8 cellular contexts compared by ENCODE assay signal in the genomic region with DNA sequence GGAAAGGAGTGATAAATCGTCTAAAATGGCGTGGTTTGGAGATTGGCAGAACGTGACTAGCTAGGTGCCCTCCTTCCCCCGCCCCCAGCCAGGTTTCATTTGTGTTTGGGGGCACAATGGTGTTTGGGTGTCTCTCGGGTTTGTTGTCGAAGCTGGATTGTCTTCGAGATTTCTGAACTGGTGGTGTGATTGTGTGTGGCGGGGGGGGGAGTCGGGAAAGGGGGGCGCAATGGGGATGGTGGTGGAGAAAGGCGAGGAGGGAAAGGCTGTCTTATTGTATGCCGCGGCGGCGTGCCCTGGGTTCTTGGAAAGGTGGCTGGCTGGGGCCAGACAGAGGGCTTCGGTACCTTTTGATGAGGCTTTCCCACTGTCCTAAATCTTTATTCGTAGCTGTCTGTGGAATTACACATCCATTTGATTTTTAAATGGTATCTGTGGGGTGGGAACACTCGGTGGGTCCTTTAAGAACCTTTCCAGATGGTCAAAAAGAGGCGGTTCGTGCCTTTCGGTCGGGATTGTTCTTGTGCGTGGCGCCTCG. TPM values are rescaled to one million over a fixed set of nuclear protein-coding genes. Genes with fewer than 3 reads are reported as not detected.
DNase-seq lines count a peak whose midpoint lies in the region; ATAC-seq and TF ChIP-seq lines count a peak whose summit lies in the region.

No MANE protein-coding gene starts in this region.

- peak; percentile 48 for DNase-seq in DMS79 (lab: John Stamatoyannopoulos, UW)
- peak; percentile 62 for DNase-seq in HT-29 (ENCODE audit: low spot score)
- peak in 1 of 2 experiments; percentile 51 for DNase-seq in SJSA1 (ENCODE audit: low read depth in 1 of 2, low spot score in 2 of 2)
- peak; percentile 52 for DNase-seq in epithelial cell of esophagus (ENCODE audit: low read depth)
- DNase-seq in mucosa of descending colon: peak; percentile 58 to 66 (median 65)
- no peak for DNase-seq in cortex of kidney (lab: John Stamatoyannopoulos, UW)
- DNase-seq in COLO829 (ENCODE audit: low spot score): no peak

- H3K36me3 ChIP-seq in SJSA1 (peaks cover 36% of the 10 kb centered on the region), mucosa of descending colon (ENCODE audit: low read depth) (no peaks in the 10 kb centered on the region)

- no peak for ATAC-seq in mucosa of descending colon
- ATAC-seq in GM21526 (IDR thresholded peaks at IDR 0.05; ENCODE audit: low FRiP score, unreplicated experiment): no peak

- TF ChIP-seq CTCF in epithelial cell of esophagus (IDR thresholded peaks at IDR 0.05; ENCODE audit: insufficient read depth, low read depth, low read length, missing control alignments) (no peak), mucosa of descending colon (IDR thresholded peaks at IDR 0.05) (no peak)

- H3K4me3 ChIP-seq in SJSA1: peak overlapping the region; percentile 65
- peak overlapping the region; percentile 94 for H3K4me3 ChIP-seq in epithelial cell of esophagus (ENCODE audit: low read length)
- H3K4me3 ChIP-seq in mucosa of descending colon: peak overlapping the region; percentile 75

- intact Hi-C loops in mucosa of descending colon (cut with DNase I, micrococcal nuclease): loop anchor here in 1 of 2 donors (5.0 to 10.0 kb wide), 2 partner anchors 293 to 446 kb away; no protein-coding TSS in a partner anchor

- peak overlapping the region; percentile 84 for H3K27ac ChIP-seq in SJSA1

- H3K9me3 ChIP-seq in SJSA1 (replicated peaks) (no peaks in the 10 kb centered on the region), mucosa of descending colon (no peaks in the 10 kb centered on the region)

- H3K4me1 ChIP-seq in SJSA1 (replicated peaks) (peaks cover 3% of the 10 kb centered on the region), mucosa of descending colon (ENCODE audit: low read depth) (peaks cover 21% of the 10 kb centered on the region)

- no peaks in the 10 kb centered on the region for H3K27me3 ChIP-seq in SJSA1 (replicated peaks)

RNA-seq across cellular contexts. Expression of a gene that starts 1.0 kb away (rescaled TPM):
- total RNA-seq in HT-29 (2014; rRNA removed; shearing (Covaris generic)): 49.6 and 53.1 TPM in 2 replicates
- total RNA-seq in SJSA1 (2014; rRNA removed; shearing (Covaris generic)): 148 and 159 TPM in 2 replicates
- total RNA-seq in mucosa of descending colon: 100 to 1,000 TPM; 131 to 245 (median 136) TPM

Comparison
In these comparisons a context has a peak if more than half of its experiments do, and no peak if none do; other contexts are left out.
1. DNase-seq: peak in DMS79 (single experiment), HT-29 (single experiment), epithelial cell of esophagus (single experiment) and mucosa of descending colon (3 of 3); none in cortex of kidney (single experiment) and COLO829 (single experiment).
2. Peak in every context shown above with its lines, with median percentiles within 50 percentile points of each other: H3K4me3 ChIP-seq.